18 cellular contexts compared by ENCODE assay signal in genomic region chr3:189805375-189806067, GRCh38.
"Had no signal": no experiment of that assay in that cellular context is flagged by ENCODE, and none has a peak within 500 bp of the region (broad histone marks: within the 10 kb centered on the region; RNA-seq: fewer than 3 reads in every experiment).

No MANE protein-coding gene starts in this region.

- FAIRE-seq: endometrium, islet of Langerhans had no signal

- ATAC-seq: activated CD8-positive, alpha-beta memory T cell treated with anti-CD3 and anti-CD28 coated beads, Interleukin-2, amount 10 ng/mL, durations not matched to agents 7 days and 5 days; activated naive CD4-positive, alpha-beta T cell treated with anti-CD3 and anti-CD28 coated beads, Interleukin-2, amount 50 U/mL, for 72 hours; activated T-cell treated with anti-CD3 and anti-CD28 coated beads, Interleukin-2, amount 50 U/mL, for 4 hours; left lobe of liver; T-helper 17 cell had no signal

- DNase-seq: activated CD4-positive, CD25-positive, alpha-beta regulatory T cell; activated CD8-positive, alpha-beta memory T cell treated with anti-CD3 and anti-CD28 coated beads, Interleukin-2, amount 10 ng/mL, durations not matched to agents 7 days and 5 days; activated effector memory CD4-positive, alpha-beta T cell treated with anti-CD3 and anti-CD28 coated beads, Interleukin-2, amount 50 U/mL, for 16 hours; activated T-cell treated with anti-CD3 and anti-CD28 coated beads, Interleukin-2, amount 50 U/mL, for 4 hours; amygdala; brain microvascular endothelial cell; cerebellar nuclear complex; dorsolateral prefrontal cortex; heart right ventricle; ovary; stimulated activated CD4-positive, alpha-beta T cell treated with anti-CD3 and anti-CD28 coated beads, Interleukin-4, amount 100 ng/mL, for 4 hours; stomach; T-helper 17 cell; tibial artery had no signal

- H3K27me3 ChIP-seq: brain microvascular endothelial cell, dorsolateral prefrontal cortex, heart right ventricle, ovary, stomach, tibial artery had no signal

- H3K9me3 ChIP-seq: heart right ventricle, ovary, stomach, tibial artery had no signal

- H3K4me1 ChIP-seq: stomach, tibial artery had no signal

- H3K4me3 ChIP-seq: dorsolateral prefrontal cortex, heart right ventricle, ovary, stomach, tibial artery had no signal

- H3K36me3 ChIP-seq: brain microvascular endothelial cell, heart right ventricle, ovary, stomach, tibial artery had no signal

- H3K27ac ChIP-seq: brain microvascular endothelial cell, dorsolateral prefrontal cortex, heart right ventricle, ovary, stomach, tibial artery had no signal
